In genomic region chrX:74291577-74291963, GRCh38 we compare ENCODE assay signal across 8 cellular contexts. TPM values are rescaled to one million over a fixed set of nuclear protein-coding genes. Genes with fewer than 3 reads are reported as not detected.
DNase-seq lines count a peak whose midpoint lies in the region; ATAC-seq and TF ChIP-seq lines count a peak whose summit lies in the region.
"Had no signal": no experiment of that assay in that cellular context is flagged by ENCODE, and none has a peak within 500 bp of the region (broad histone marks: within the 10 kb centered on the region; RNA-seq: fewer than 3 reads in every experiment).

No MANE protein-coding gene starts in this region.

- H3F3A ChIP-seq in GM23338 (replicated peaks; ENCODE audit: low read depth): no peaks in the 10 kb centered on the region

- H3K4me1 ChIP-seq in GM23338 (ENCODE audit: insufficient read depth): peaks cover 32% of the 10 kb centered on the region
- H3K4me1 ChIP-seq in SJCRH30: no peaks in the 10 kb centered on the region

- peak overlapping the region; percentile 93 for H3K4me3 Mint-ChIP-seq in GM23338

- H3K27ac Mint-ChIP-seq in GM23338: peak overlapping the region; percentile 98

- H4K20me1 ChIP-seq in GM23338 (replicated peaks; ENCODE audit: insufficient read depth): peaks cover 23% of the 10 kb centered on the region; the same call in 1 of the 2 replicates

- H3K4me3 ChIP-seq in GM23338 (peak overlapping the region; percentile 91), SJCRH30 (peak overlapping the region; percentile 73), fibroblast of mammary gland (ENCODE audit: control insufficient read depth, low read depth, low read length) (peak overlapping the region; percentile 69), skeletal muscle cell (ENCODE audit: low read depth, low read length) (peak overlapping the region; percentile 69)

- H3K9me3 Mint-ChIP-seq in GM23338: no peaks in the 10 kb centered on the region

- no peak for ATAC-seq in GM23338
- ATAC-seq in GM21390 (IDR thresholded peaks at IDR 0.05; ENCODE audit: unreplicated experiment): no peak

- no peak for TF ChIP-seq CTCF in GM23338 (conservative IDR thresholded peaks at IDR 0.05; ENCODE audit: low read depth in 2 of 2)
- no peak for TF ChIP-seq CTCF in fibroblast of mammary gland (conservative IDR thresholded peaks at IDR 0.05; ENCODE audit: control insufficient read depth, insufficient read depth, low read depth, low read length)

- H2AFZ ChIP-seq in GM23338: no peak overlapping the region

- peak overlapping the region; percentile 79 for H3K4me2 ChIP-seq in GM23338

- no peaks in the 10 kb centered on the region for H3K9me2 ChIP-seq in GM23338 (ENCODE audit: insufficient read depth)

- peaks cover 3% of the 10 kb centered on the region for H3K27me3 Mint-ChIP-seq in GM23338 (ENCODE audit: insufficient read depth, low read depth, poor library complexity)

- H3K27me3 ChIP-seq in GM23338 (ENCODE audit: insufficient read depth) (no peaks in the 10 kb centered on the region), SJCRH30 (no peaks in the 10 kb centered on the region)

- H3K27ac ChIP-seq in GM23338 (ENCODE audit: low read depth) (peak overlapping the region; percentile 99), SJCRH30 (peak overlapping the region; percentile 94)

- H3K36me3 ChIP-seq in GM23338 (ENCODE audit: insufficient read depth): no peaks in the 10 kb centered on the region; the same call in 1 of the 2 replicates
- H3K36me3 ChIP-seq in SJCRH30: peaks cover 18% of the 10 kb centered on the region

- DNase-seq in GM23338 (ENCODE audit: low spot score) (no peak), SJCRH30 (no peak), fibroblast of mammary gland (ENCODE audit: low read depth) (no peak), skeletal muscle cell (ENCODE audit: low read depth) (no peak), dermis blood vessel endothelial cell (no peak), amniotic stem cell (lab: John Stamatoyannopoulos, UW) (no peak)

- peaks cover 14% of the 10 kb centered on the region for H3K4me1 Mint-ChIP-seq in GM23338

- peaks cover 44% of the 10 kb centered on the region for H3K36me3 Mint-ChIP-seq in GM23338 (ENCODE audit: low read depth)

- no peaks in the 10 kb centered on the region for H3K9me3 ChIP-seq in SJCRH30 (replicated peaks)

- H3K79me2 ChIP-seq in GM23338 (replicated peaks; ENCODE audit: insufficient read depth): peaks cover 63% of the 10 kb centered on the region

TF ChIP-seq in GM23338, 12 proteins besides CTCF, POLR2A, EP300 and RAD21:
- TF ChIP-seq CREB1 (CRISPR knock-in tag; IDR thresholded peaks at IDR 0.05; ENCODE audit: low read depth) (no peak), ZNF462 (CRISPR knock-in tag; IDR thresholded peaks at IDR 0.05) (no peak), ZNF114 (CRISPR knock-in tag; IDR thresholded peaks at IDR 0.05) (no peak), NANOG (IDR thresholded peaks at IDR 0.05; ENCODE audit: borderline replicate concordance) (no peak), ZNF331 (CRISPR knock-in tag; IDR thresholded peaks at IDR 0.05; ENCODE audit: low read depth) (no peak), POLR2AphosphoS5 (IDR thresholded peaks at IDR 0.05; ENCODE audit: low read depth) (no peak), EZH2 (IDR thresholded peaks at IDR 0.05; ENCODE audit: low read depth, unreplicated experiment) (no peak), STAT1 (IDR thresholded peaks at IDR 0.05; ENCODE audit: unreplicated experiment) (no peak), EZH2phosphoT487 (IDR thresholded peaks at IDR 0.05; ENCODE audit: unreplicated experiment) (no peak), JUNB (IDR thresholded peaks at IDR 0.05; ENCODE audit: unreplicated experiment) (no peak), REST (IDR thresholded peaks at IDR 0.05; ENCODE audit: unreplicated experiment) (no peak)

RNA-seq across cellular contexts. Expression of gene ZCCHC13, which starts 12.4 kb away (rescaled TPM):
- not detected in 2 replicates for total RNA-seq in GM23338 (2014; rRNA removed; shearing (Covaris generic))
- not detected in 2 replicates for polyA plus RNA-seq in GM23338 (2016; fragmentation: Nextera tagmentation; extraction: Ambion mirVana)
- total RNA-seq in SJCRH30 (2014; rRNA removed; shearing (Covaris generic)): not detected in 2 replicates
- not detected in 2 replicates for total RNA-seq in dermis blood vessel endothelial cell
- total RNA-seq: T-helper 2 cell treated with Interferon-gamma antibody and Interleukin-4, amounts not matched to agents 100 ng/mL and 5 ng/mL, for 36 hours had no signal
